24 cellular contexts compared by ENCODE assay signal in genomic region chr11:86570020-86570419, GRCh38.
DNase-seq lines count a peak whose midpoint lies in the region; FAIRE-seq and TF ChIP-seq lines count a peak whose summit lies in the region.
"Had no signal": no experiment of that assay in that cellular context is flagged by ENCODE, and none has a peak within 500 bp of the region (broad histone marks: within the 10 kb centered on the region; RNA-seq: fewer than 3 reads in every experiment).

No MANE protein-coding gene starts in this region.

- peak overlapping the region; percentile 92 for H3K27ac Mint-ChIP-seq in type B pancreatic cell
- H3K27ac Mint-ChIP-seq: activated CD4-positive, alpha-beta memory T cell treated with anti-CD3 and anti-CD28 coated beads, Interleukin-2, amount 10 ng/mL, durations not matched to agents 7 days and 5 days; activated naive CD4-positive, alpha-beta T cell treated with anti-CD3 and anti-CD28 coated beads, Interleukin-2, amount 50 U/mL, for 72 hours; activated T-cell treated with anti-CD3 and anti-CD28 coated beads, Interleukin-2, amount 50 U/mL, for 72 hours; CD4-positive, alpha-beta memory T cell; HFFc6; IgD-negative memory B cell had no signal

- H3K36me3 Mint-ChIP-seq in type B pancreatic cell, result no peaks in the 10 kb centered on the region
- H3K36me3 Mint-ChIP-seq: CD4-positive, alpha-beta memory T cell had no signal

- peak overlapping the region; percentile 23 for H3K4me3 Mint-ChIP-seq in type B pancreatic cell
- H3K4me3 Mint-ChIP-seq: activated CD4-positive, alpha-beta memory T cell treated with anti-CD3 and anti-CD28 coated beads, Interleukin-2, amount 10 ng/mL, durations not matched to agents 7 days and 5 days; activated T-cell treated with anti-CD3 and anti-CD28 coated beads, Interleukin-2, amount 50 U/mL, for 72 hours; CD4-positive, alpha-beta memory T cell; HFFc6; IgD-negative memory B cell had no signal

- peak; percentile 43 for DNase-seq in SHP77 treated with DMSO at 0.1 percent for 48 hours (lab: John Stamatoyannopoulos, UW)
- no peak for DNase-seq in SHP77 (lab: John Stamatoyannopoulos, UW)
- peak; percentile 65 for DNase-seq in RCC 7860 (ENCODE audit: low spot score)
- DNase-seq in islet precursor cell, result peak; percentile 49
- no peak for DNase-seq in type B pancreatic cell (ENCODE audit: extremely low spot score, unreplicated experiment)
- no peak for DNase-seq in mesenteric fat pad (ENCODE audit: low spot score)
- no peak for DNase-seq in NK-92 treated with Interleukin-12 subunit alpha and Interleukin-12 subunit beta, amount 100 ng/mL, for 24 hours (lab: John Stamatoyannopoulos, UW)
- DNase-seq in D721Med (ENCODE audit: insufficient read length, low spot score), result no peak
- DNase-seq: activated CD4-positive, alpha-beta memory T cell treated with anti-CD3 and anti-CD28 coated beads, Interleukin-2, amount 10 ng/mL, durations not matched to agents 7 days and 5 days; activated T-cell treated with anti-CD3 and anti-CD28 coated beads, Interleukin-2, amount 50 U/mL, for 72 hours; body of pancreas; CD4-positive, alpha-beta memory T cell; erythroblast; heart left ventricle; HFFc6; MV-4-11; NCI-H2107; NCI-H748 treated with DMSO at 0.1 percent for 48 hours; RPMI8226; stimulated activated naive CD8-positive, alpha-beta T cell treated with anti-CD3 and anti-CD28 coated beads, Interleukin-15, Interleukin-2, amounts not matched to agents 100 U/mL and 50 U/mL, for 24 hours; T-helper 1 cell had no signal

- no peaks in the 10 kb centered on the region for H3K9me3 Mint-ChIP-seq in type B pancreatic cell
- H3K9me3 Mint-ChIP-seq: activated CD4-positive, alpha-beta memory T cell treated with anti-CD3 and anti-CD28 coated beads, Interleukin-2, amount 10 ng/mL, durations not matched to agents 7 days and 5 days; activated naive CD4-positive, alpha-beta T cell treated with anti-CD3 and anti-CD28 coated beads, Interleukin-2, amount 50 U/mL, for 72 hours; activated T-cell treated with anti-CD3 and anti-CD28 coated beads, Interleukin-2, amount 50 U/mL, for 72 hours; HFFc6; IgD-negative memory B cell had no signal

- FAIRE-seq in RCC 7860 (lab: Jason Lieb, UNC), result no peak
- FAIRE-seq in D721Med (lab: Jason Lieb, UNC), result no peak
- FAIRE-seq: islet of Langerhans had no signal

- TF ChIP-seq CTCF in type B pancreatic cell (conservative IDR thresholded peaks at IDR 0.05) (no peak), D721Med (IDR thresholded peaks at IDR 0.05; ENCODE audit: insufficient read depth, missing control alignments) (no peak)

- peaks cover 19% of the 10 kb centered on the region for H3K4me1 Mint-ChIP-seq in type B pancreatic cell (ENCODE audit: unreplicated experiment)
- H3K4me1 Mint-ChIP-seq: activated CD4-positive, alpha-beta memory T cell treated with anti-CD3 and anti-CD28 coated beads, Interleukin-2, amount 10 ng/mL, durations not matched to agents 7 days and 5 days; CD4-positive, alpha-beta memory T cell; IgD-negative memory B cell had no signal

- peaks cover 5% of the 10 kb centered on the region for H3K27me3 Mint-ChIP-seq in type B pancreatic cell

Comparison
In these comparisons a context has a peak if more than half of its experiments do, and no peak if none do; other contexts are left out.
1. DNase-seq: peak in SHP77 treated with DMSO at 0.1 percent for 48 hours (single experiment), RCC 7860 (single experiment) and islet precursor cell (single experiment); none in SHP77 (0 of 2), type B pancreatic cell (single experiment), mesenteric fat pad (single experiment), NK-92 treated with Interleukin-12 subunit alpha and Interleukin-12 subunit beta, amount 100 ng/mL, for 24 hours (single experiment) and D721Med (single experiment).